Comparison of ENCODE assay signal across 1 cellular context in genomic region chr12:97425380-97425779, GRCh38.
TF ChIP-seq lines count a peak whose summit lies in the region.

No MANE protein-coding gene starts in this region.

TF ChIP-seq in HepG2, 621 proteins besides CTCF, POLR2A, EP300 and RAD21 (continued from another document):
- TF ChIP-seq CREB1 (IDR thresholded peaks at IDR 0.05) (peak; percentile 82), CREB1 (CRISPR knock-in tag; IDR thresholded peaks at IDR 0.05) (no peak)
